ENCODE assay signal across 1 cellular context in the genomic region with DNA sequence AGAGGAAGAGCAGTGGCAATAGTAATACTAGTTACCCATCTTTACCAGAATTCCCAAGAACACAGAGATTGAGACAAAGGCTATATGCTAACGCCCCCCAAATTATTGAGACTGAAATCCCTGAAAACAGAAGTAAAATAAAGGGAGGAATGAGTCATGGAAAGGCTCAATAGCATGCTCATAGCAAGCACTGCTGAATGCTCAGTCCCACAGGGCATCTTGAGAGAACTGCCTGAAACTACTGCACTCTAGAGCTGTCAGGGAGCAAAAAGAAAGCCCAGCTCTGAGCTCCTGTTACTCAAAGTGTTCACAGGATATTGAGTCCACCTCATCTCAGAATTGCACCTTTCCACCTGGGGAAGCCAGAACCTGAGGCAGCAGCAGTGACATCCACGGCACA.
TF ChIP-seq lines count a peak whose summit lies in the region.

No MANE protein-coding gene starts in this region.

TF ChIP-seq in IMR-90, 13 proteins besides CTCF, POLR2A, EP300 and RAD21:
- TF ChIP-seq, protein P1, sequence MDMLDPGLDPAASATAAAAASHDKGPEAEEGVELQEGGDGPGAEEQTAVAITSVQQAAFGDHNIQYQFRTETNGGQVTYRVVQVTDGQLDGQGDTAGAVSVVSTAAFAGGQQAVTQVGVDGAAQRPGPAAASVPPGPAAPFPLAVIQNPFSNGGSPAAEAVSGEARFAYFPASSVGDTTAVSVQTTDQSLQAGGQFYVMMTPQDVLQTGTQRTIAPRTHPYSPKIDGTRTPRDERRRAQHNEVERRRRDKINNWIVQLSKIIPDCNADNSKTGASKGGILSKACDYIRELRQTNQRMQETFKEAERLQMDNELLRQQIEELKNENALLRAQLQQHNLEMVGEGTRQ (IDR thresholded peaks at IDR 0.05; ENCODE audit: low read depth, low read length) = no peak
- TF ChIP-seq RFX5 (IDR thresholded peaks at IDR 0.05; ENCODE audit: low read depth, low read length) (no peak), MAFK (IDR thresholded peaks at IDR 0.05; ENCODE audit: low read depth, low read length) (no peak), NFE2L2 (IDR thresholded peaks at IDR 0.05; ENCODE audit: low read depth, low read length) (no peak), CEBPB (IDR thresholded peaks at IDR 0.05; ENCODE audit: low read depth, low read length) (no peak)
